Comparison of ENCODE assay signal across 9 cellular contexts in the genomic region with DNA sequence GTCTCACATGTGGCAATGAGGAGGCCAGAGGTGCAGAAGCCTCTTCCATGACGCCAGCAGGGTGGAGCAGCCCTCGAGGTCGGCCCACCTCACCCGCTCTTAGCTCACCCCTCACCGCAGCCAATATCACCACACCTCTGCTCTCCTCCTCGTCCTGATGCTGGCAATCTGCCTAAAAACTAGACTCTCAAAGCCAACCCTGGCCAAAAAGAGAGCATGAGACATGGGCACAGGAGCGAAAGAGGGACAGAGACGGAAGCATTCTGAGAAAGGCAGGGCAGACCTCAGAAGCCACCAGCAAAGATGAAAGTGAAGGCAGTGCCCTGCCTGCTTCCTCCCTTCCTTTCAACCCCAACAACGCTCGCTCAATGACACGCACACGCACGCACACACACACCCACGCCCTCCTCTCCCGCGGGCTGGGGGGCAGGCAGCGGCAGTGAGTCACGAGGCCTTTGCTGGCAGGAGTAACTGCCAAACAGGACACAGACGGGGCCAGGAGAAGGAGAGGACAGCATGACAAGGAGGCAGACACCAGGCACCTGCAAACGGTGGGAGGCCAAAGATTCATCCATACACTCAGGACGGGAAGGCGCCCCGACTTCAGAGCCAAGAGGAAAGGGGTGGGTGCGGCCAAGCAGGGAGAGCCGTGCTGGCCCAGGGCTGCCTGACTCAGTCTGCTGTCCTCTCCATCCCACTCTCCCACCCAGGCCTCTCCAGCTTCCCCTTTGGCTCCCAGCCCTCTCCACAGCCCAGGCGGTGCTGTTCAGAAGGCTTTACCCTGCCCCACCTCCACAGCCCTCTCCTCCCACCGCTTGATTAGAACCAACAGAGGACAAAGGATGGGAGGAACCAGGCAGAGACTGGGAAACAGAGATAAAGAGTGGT. TPM values are rescaled to one million over a fixed set of nuclear protein-coding genes. Genes with fewer than 3 reads are reported as not detected.
DNase-seq lines count a peak whose midpoint lies in the region; ATAC-seq and TF ChIP-seq lines count a peak whose summit lies in the region.
"Had no signal": no experiment of that assay in that cellular context is flagged by ENCODE, and none has a peak within 500 bp of the region (broad histone marks: within the 10 kb centered on the region; RNA-seq: fewer than 3 reads in every experiment).

No MANE protein-coding gene starts in this region.

- no peaks in the 10 kb centered on the region for H3K9me3 ChIP-seq in KOPT-K1 (ENCODE audit: insufficient read depth, low read length, poor library complexity, severe bottlenecking)

- DNase-seq in activated CD8-positive, alpha-beta memory T cell treated with anti-CD3 and anti-CD28 coated beads, Interleukin-2, amount 50 U/mL, for 24 hours (ENCODE audit: extremely low read depth), result peak; percentile 65
- DNase-seq in fibroblast of the aortic adventitia (ENCODE audit: low read depth), result peak; percentile 66
- DNase-seq in stimulated activated CD4-positive, alpha-beta T cell treated with anti-CD3 and anti-CD28 coated beads, TNF-alpha, amount 100 ng/mL, for 1 hour (ENCODE audit: low read depth in 3 of 3, low spot score in 1 of 3), result peak; percentile 58 to 61 (median 59)
- no peak for DNase-seq in hippocampal formation (lab: John Stamatoyannopoulos, UW)
- no peak for DNase-seq in GDM1 (lab: John Stamatoyannopoulos, UW)
- DNase-seq in ureter (ENCODE audit: low spot score), result no peak
- DNase-seq: stimulated activated naive B cell treated with anti-CD40 and anti-IgM and Interleukin-4, amounts not matched to agents 10 μg/mL and 1 μg/mL and 100 μg/mL, for 72 hours had no signal

- ATAC-seq in GM21737 (IDR thresholded peaks at IDR 0.05; ENCODE audit: unreplicated experiment), result no peak

- H3K36me3 ChIP-seq in KOPT-K1 (ENCODE audit: insufficient read depth, low read length), result no peaks in the 10 kb centered on the region

- peak overlapping the region; percentile 22 for H3K4me3 ChIP-seq in fibroblast of the aortic adventitia (ENCODE audit: low read depth, low read length)

- no peak for TF ChIP-seq CTCF in fibroblast of the aortic adventitia (IDR thresholded peaks at IDR 0.05; ENCODE audit: insufficient read depth, low read length)

- peak overlapping the region; percentile 25 for H3K27ac ChIP-seq in KOPT-K1 (ENCODE audit: low read depth, low read length, poor library complexity, severe bottlenecking)

RNA-seq across cellular contexts. Expression of a gene that starts 11.4 kb away (rescaled TPM):
- total RNA-seq in fibroblast of the aortic adventitia (ENCODE audit: low replicate concordance) (1.7 and 3.2 TPM in 2 replicates), ureter (52.0 TPM)

Comparison
In these comparisons a context has a peak if more than half of its experiments do, and no peak if none do; other contexts are left out.
1. DNase-seq: peak in activated CD8-positive, alpha-beta memory T cell treated with anti-CD3 and anti-CD28 coated beads, Interleukin-2, amount 50 U/mL, for 24 hours (single experiment), fibroblast of the aortic adventitia (single experiment) and stimulated activated CD4-positive, alpha-beta T cell treated with anti-CD3 and anti-CD28 coated beads, TNF-alpha, amount 100 ng/mL, for 1 hour (3 of 3); none in hippocampal formation (0 of 2), GDM1 (single experiment) and ureter (single experiment).
2. RNA of a gene that starts 11.4 kb away (total RNA-seq): 52.0 TPM in ureter (single experiment); 1.7 to 3.2 TPM in fibroblast of the aortic adventitia; every median in the first group is over 10 times any median in the second.